19 cellular contexts compared by ENCODE assay signal in genomic region chr12:54589964-54590363, GRCh38. TPM values are rescaled to one million over a fixed set of nuclear protein-coding genes. Genes with fewer than 3 reads are reported as not detected.
DNase-seq lines count a peak whose midpoint lies in the region; ATAC-seq, FAIRE-seq and TF ChIP-seq lines count a peak whose summit lies in the region.
"Had no signal": no experiment of that assay in that cellular context is flagged by ENCODE, and none has a peak within 500 bp of the region (broad histone marks: within the 10 kb centered on the region; RNA-seq: fewer than 3 reads in every experiment).

No MANE protein-coding gene starts in this region.

- H3K36me3 Mint-ChIP-seq in CD4-positive, alpha-beta T cell (ENCODE audit: low read depth): no peaks in the 10 kb centered on the region
- no peaks in the 10 kb centered on the region for H3K36me3 Mint-ChIP-seq in progenitor cell of endocrine pancreas (ENCODE audit: insufficient read depth)

- peak overlapping the region; percentile 30 for H3K4me3 Mint-ChIP-seq in CD4-positive, alpha-beta T cell
- H3K4me3 Mint-ChIP-seq in progenitor cell of endocrine pancreas (ENCODE audit: low read depth): peak overlapping the region; percentile 73

- no peaks in the 10 kb centered on the region for H3K9me3 ChIP-seq in CD4-positive, alpha-beta T cell (ENCODE audit: control insufficient read depth, low read length)
- H3K9me3 ChIP-seq in SK-N-MC (ENCODE audit: low read depth, low read length): no peaks in the 10 kb centered on the region
- H3K9me3 ChIP-seq: SJCRH30 had no signal

- H3K27me3 Mint-ChIP-seq in CD4-positive, alpha-beta T cell: peaks cover 65% of the 10 kb centered on the region
- peaks cover 53% of the 10 kb centered on the region for H3K27me3 Mint-ChIP-seq in progenitor cell of endocrine pancreas

- ATAC-seq in CD4-positive, alpha-beta T cell (ENCODE audit: poor library complexity): no peak
- ATAC-seq in GM18517 (IDR thresholded peaks at IDR 0.05; ENCODE audit: unreplicated experiment) (no peak), GM18520 (IDR thresholded peaks at IDR 0.05; ENCODE audit: unreplicated experiment) (no peak)

- peaks cover 48% of the 10 kb centered on the region for H3K27me3 ChIP-seq in CD4-positive, alpha-beta T cell (ENCODE audit: control insufficient read depth, insufficient read depth, low read length)

- H3K9me3 Mint-ChIP-seq in CD4-positive, alpha-beta T cell: no peaks in the 10 kb centered on the region
- no peaks in the 10 kb centered on the region for H3K9me3 Mint-ChIP-seq in progenitor cell of endocrine pancreas (ENCODE audit: low read depth)

- no peak overlapping the region for H3K27ac ChIP-seq in CD4-positive, alpha-beta T cell (ENCODE audit: low read depth, low read length)
- peak overlapping the region; percentile 89 for H3K27ac ChIP-seq in SK-N-MC
- H3K27ac ChIP-seq: C4-2B, PC-9, SJCRH30 had no signal

- POLR2A ChIA-PET in CD4-positive, alpha-beta T cell (lab: Charles Lee): no interaction called here

- peaks cover 16% of the 10 kb centered on the region for H3K36me3 ChIP-seq in SK-N-MC (ENCODE audit: insufficient read depth, low read length)
- H3K36me3 ChIP-seq: SJCRH30 had no signal

- intact Hi-C loops in CD4-positive, alpha-beta T cell (cut with DNase I, micrococcal nuclease): loop anchor here in 1 of 2 experiments (10.0 kb wide), 1 partner anchor 405 kb away; no protein-coding TSS in a partner anchor

- H3K4me1 Mint-ChIP-seq in CD4-positive, alpha-beta T cell (ENCODE audit: low read depth): peaks cover 10% of the 10 kb centered on the region
- H3K4me1 Mint-ChIP-seq in progenitor cell of endocrine pancreas (ENCODE audit: low read depth): peaks cover 38% of the 10 kb centered on the region

- H3K9ac ChIP-seq in SK-N-MC (ENCODE audit: insufficient read length): no peak overlapping the region

- no peak overlapping the region; the same call in 1 of the 2 replicates for H3K4me3 ChIP-seq in SK-N-MC
- H3K4me3 ChIP-seq: PC-9, SJCRH30 had no signal

- no peak for FAIRE-seq in urothelium cell line (lab: Jason Lieb, UNC)
- FAIRE-seq: GM19239 had no signal

- DNase-seq in CD4-positive, alpha-beta T cell: no peak
- no peak for DNase-seq in SK-N-MC (ENCODE audit: low read depth, low spot score)
- peak; percentile 66 for DNase-seq in left kidney (ENCODE audit: low read depth, low spot score)
- DNase-seq in progenitor cell of endocrine pancreas (ENCODE audit: low spot score, unreplicated experiment): no peak
- DNase-seq in urothelium cell line (ENCODE audit: low spot score): no peak
- DNase-seq in NAMALWA (ENCODE audit: low spot score): no peak
- DNase-seq: DMS153, KBM-7, NCI-H1048, NCI-H146, NCI-H2081, NCI-H510A treated with DMSO at 0.1 percent for 48 hours, NCI-H82, PC-9, SJCRH30 had no signal

- H3K27ac Mint-ChIP-seq in CD4-positive, alpha-beta T cell: no peak overlapping the region
- H3K27ac Mint-ChIP-seq in progenitor cell of endocrine pancreas: no peak overlapping the region

- TF ChIP-seq CTCF in CD4-positive, alpha-beta T cell (IDR thresholded peaks at IDR 0.05): no peak
- no peak for TF ChIP-seq CTCF in progenitor cell of endocrine pancreas (IDR thresholded peaks at IDR 0.05; ENCODE audit: unreplicated experiment)

- CTCF ChIA-PET in CD4-positive, alpha-beta T cell (lab: Charles Lee): no interaction called here

RNA-seq across cellular contexts. Expression of gene PPP1R1A, which starts 1.5 kb away (rescaled TPM):
- total RNA-seq in CD4-positive, alpha-beta T cell: not detected
- total RNA-seq in progenitor cell of endocrine pancreas: 22.1 and 22.3 TPM in 2 replicates
- total RNA-seq: PC-9, SJCRH30 had no signal

RNA-seq across cellular contexts. Expression of gene PDE1B, which starts 40.6 kb away (rescaled TPM):
- 10 to 100 TPM in 1 of 2 experiments, 1 to 10 TPM in 1; 9.7 to 11.1 TPM for total RNA-seq in CD4-positive, alpha-beta T cell
- 0.71 and 0.81 TPM in 2 replicates for total RNA-seq in progenitor cell of endocrine pancreas
- total RNA-seq: PC-9, SJCRH30 had no signal

RNA-seq across cellular contexts. Expression of gene LACRT, which starts 44.7 kb away (rescaled TPM):
- not detected for total RNA-seq in CD4-positive, alpha-beta T cell
- total RNA-seq in progenitor cell of endocrine pancreas: not detected in 2 replicates
- total RNA-seq: PC-9, SJCRH30 had no signal

RNA-seq across cellular contexts. Expression of gene DCD, which starts 58.2 kb away (rescaled TPM):
- total RNA-seq in CD4-positive, alpha-beta T cell: not detected
- total RNA-seq in progenitor cell of endocrine pancreas: not detected in 2 replicates
- total RNA-seq: PC-9, SJCRH30 had no signal

Comparison
In these comparisons a context has a peak if more than half of its experiments do, and no peak if none do; other contexts are left out.
1. RNA of gene PPP1R1A, which starts 1.5 kb away (total RNA-seq): 22.1 to 22.3 TPM in progenitor cell of endocrine pancreas; not detected in CD4-positive, alpha-beta T cell; every median in the first group is over 10 times any median in the second.